ENCODE assay signal across 8 cellular contexts in genomic region chr5:160508780-160509361, GRCh38.
DNase-seq lines count a peak whose midpoint lies in the region; ATAC-seq and TF ChIP-seq lines count a peak whose summit lies in the region.

No MANE protein-coding gene starts in this region.

- no peaks in the 10 kb centered on the region for H3K36me3 Mint-ChIP-seq in natural killer cell

- H3K9me3 ChIP-seq in DND-41 (ENCODE audit: insufficient read depth, low read length, severe bottlenecking) (no peaks in the 10 kb centered on the region), OCI-LY1 (ENCODE audit: low read length) (no peaks in the 10 kb centered on the region), thoracic aorta (no peaks in the 10 kb centered on the region)

- intact Hi-C loops in natural killer cell (cut with micrococcal nuclease): loop anchor here (1.0 kb wide), 1 partner anchor 71 kb away; no protein-coding TSS in a partner anchor

- peak overlapping the region; percentile 32 to 73 for H3K27ac Mint-ChIP-seq in natural killer cell

- H3K4me2 ChIP-seq in DND-41 (ENCODE audit: insufficient read depth, low read length) (peak overlapping the region; percentile 49), OCI-LY1 (ENCODE audit: low read length) (no peak overlapping the region)

- H3K79me2 ChIP-seq in DND-41 (ENCODE audit: insufficient read depth, low read length) (no peaks in the 10 kb centered on the region), OCI-LY1 (ENCODE audit: insufficient read depth, low read length) (no peaks in the 10 kb centered on the region)

- peaks cover 5 to 14% of the 10 kb centered on the region in 2 donors for H3K27me3 Mint-ChIP-seq in natural killer cell (ENCODE audit: low read depth in 2 of 2)

- H2AFZ ChIP-seq in DND-41 (ENCODE audit: low read depth, low read length) (peak overlapping the region; percentile 45), OCI-LY1 (ENCODE audit: low read length) (no peak overlapping the region)

- H3K4me3 Mint-ChIP-seq in natural killer cell: peak overlapping the region; percentile 10

- H3K4me3 ChIP-seq in DND-41 (ENCODE audit: low read depth in 1 of 2, low read length in 2 of 2) (no peak overlapping the region), OCI-LY1 (ENCODE audit: low read depth, low read length, poor library complexity, severe bottlenecking) (no peak overlapping the region), thoracic aorta (no peak overlapping the region)

- H3F3A ChIP-seq in OCI-LY1 (ENCODE audit: insufficient read depth, low read length): no peaks in the 10 kb centered on the region

- H3K27ac ChIP-seq in DND-41 (ENCODE audit: low read length): peak overlapping the region; percentile 60
- H3K27ac ChIP-seq in OCI-LY1 (ENCODE audit: low read depth, low read length, poor library complexity, severe bottlenecking): no peak overlapping the region
- no peak overlapping the region for H3K27ac ChIP-seq in thoracic aorta

- H3K9me2 ChIP-seq in OCI-LY1 (ENCODE audit: low read depth, low read length): no peaks in the 10 kb centered on the region

- H3K4me1 Mint-ChIP-seq in natural killer cell: peaks cover 29 to 39% of the 10 kb centered on the region in 2 donors

- TF ChIP-seq POLR2A in erythroblast (IDR thresholded peaks at IDR 0.05; ENCODE audit: low read length): no peak

- H3K4me1 ChIP-seq in DND-41 (ENCODE audit: insufficient read depth, low read length): peaks cover 58% of the 10 kb centered on the region
- H3K4me1 ChIP-seq in OCI-LY1 (ENCODE audit: insufficient read depth, low read length, severe bottlenecking): peaks cover 11% of the 10 kb centered on the region
- no peaks in the 10 kb centered on the region for H3K4me1 ChIP-seq in thoracic aorta (ENCODE audit: control insufficient read depth in 1 of 2, low read depth in 2 of 2)

- H3K36me3 ChIP-seq in DND-41 (ENCODE audit: insufficient read depth, low read length) (no peaks in the 10 kb centered on the region), OCI-LY1 (ENCODE audit: insufficient read depth, low read length) (no peaks in the 10 kb centered on the region), thoracic aorta (no peaks in the 10 kb centered on the region)

- H3K9me3 Mint-ChIP-seq in natural killer cell: no peaks in the 10 kb centered on the region

- peak; percentile 80 for DNase-seq in DND-41
- DNase-seq in HT-29 (ENCODE audit: low spot score): peak; percentile 81
- DNase-seq in activated T-cell treated with anti-CD3 and anti-CD28 coated beads for 24 hours (ENCODE audit: low read depth): peak; percentile 65
- peak; percentile 82 to 87 for DNase-seq in erythroblast (lab: John Stamatoyannopoulos, UW)
- no peak for DNase-seq in natural killer cell
- peak; percentile 16 for DNase-seq in thoracic aorta (ENCODE audit: low spot score)

- H3K9ac ChIP-seq in DND-41 (ENCODE audit: low read depth, low read length): peak overlapping the region; percentile 4; the same call in 1 of the 2 replicates
- H3K9ac ChIP-seq in OCI-LY1 (ENCODE audit: low read length): no peak overlapping the region

- H4K20me1 ChIP-seq in DND-41 (ENCODE audit: insufficient read depth, low read length) (no peaks in the 10 kb centered on the region), OCI-LY1 (ENCODE audit: insufficient read depth, low read length) (no peaks in the 10 kb centered on the region)

- peak; percentile 80 for ATAC-seq in DND-41 (ENCODE audit: insufficient read depth, low read depth)
- peak; percentile 82 for ATAC-seq in GM21515 (IDR thresholded peaks at IDR 0.05; ENCODE audit: unreplicated experiment)
- peak; percentile 81 to 84 (median 84) for ATAC-seq in natural killer cell
- ATAC-seq in thoracic aorta (ENCODE audit: insufficient number of reproducible peaks, low FRiP score, low read depth): peak; percentile 60

- TF ChIP-seq CTCF in DND-41 (IDR thresholded peaks at IDR 0.05; ENCODE audit: borderline replicate concordance, extremely low read depth, low read length, poor library complexity, severe bottlenecking): peak; percentile 93
- peak; percentile 84 for TF ChIP-seq CTCF in OCI-LY1 (IDR thresholded peaks at IDR 0.05; ENCODE audit: low read length)
- TF ChIP-seq CTCF in natural killer cell (IDR thresholded peaks at IDR 0.05): peak; percentile 89
- TF ChIP-seq CTCF in thoracic aorta (IDR thresholded peaks at IDR 0.05): peak; percentile 85

- H3K27me3 ChIP-seq in DND-41 (ENCODE audit: insufficient read depth, low read length, poor library complexity) (no peaks in the 10 kb centered on the region), OCI-LY1 (ENCODE audit: insufficient read depth, low read length) (no peaks in the 10 kb centered on the region), thoracic aorta (replicated peaks; ENCODE audit: insufficient read depth) (no peaks in the 10 kb centered on the region)
